16 cellular contexts compared by ENCODE assay signal in the genomic region with DNA sequence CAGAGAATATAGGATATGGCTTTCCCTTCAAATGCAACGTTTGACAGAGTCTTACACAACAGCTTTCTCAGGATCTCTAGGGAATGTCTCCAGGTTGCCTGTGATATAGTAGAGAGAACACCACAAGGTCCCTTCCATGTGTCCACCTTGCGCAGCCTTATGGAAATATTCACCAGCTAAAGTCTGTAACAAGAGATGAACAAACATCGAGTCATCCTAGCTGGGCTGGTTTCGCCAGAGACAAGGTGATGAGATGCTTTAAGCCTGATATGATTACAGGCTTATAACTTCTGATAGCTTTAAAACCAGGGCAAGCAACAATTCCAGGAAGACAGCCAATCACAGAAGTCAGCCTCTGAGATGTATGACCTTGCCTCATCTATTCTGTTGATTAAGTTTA.
DNase-seq lines count a peak whose midpoint lies in the region; ATAC-seq and TF ChIP-seq lines count a peak whose summit lies in the region.
"Had no signal": no experiment of that assay in that cellular context is flagged by ENCODE, and none has a peak within 500 bp of the region (broad histone marks: within the 10 kb centered on the region; RNA-seq: fewer than 3 reads in every experiment).

No MANE protein-coding gene starts in this region.

- no peaks in the 10 kb centered on the region for H3K79me2 ChIP-seq in mammary epithelial cell (ENCODE audit: insufficient read depth, low read length)

- no peak overlapping the region for H2AFZ ChIP-seq in mammary epithelial cell (ENCODE audit: low read depth, low read length)

- no peak overlapping the region for H3K4me2 ChIP-seq in mammary epithelial cell (ENCODE audit: insufficient read depth, low read depth, low read length)

- H3K4me1 ChIP-seq in mammary epithelial cell (ENCODE audit: insufficient read depth, low read length) = no peaks in the 10 kb centered on the region
- no peaks in the 10 kb centered on the region for H3K4me1 ChIP-seq in thyroid gland

- no peak for TF ChIP-seq POLR2A in thyroid gland (IDR thresholded peaks at IDR 0.05)

- intact Hi-C loops in mammary epithelial cell (cut with micrococcal nuclease) (no loop called here), thyroid gland (cut with DNase I) (no loop called here)

- dilution Hi-C loops in mammary epithelial cell (cut with HindIII; ENCODE audit: low sequenced_read_pairs) = no loop called here

- H3K36me3 ChIP-seq in mammary epithelial cell (ENCODE audit: insufficient read depth, low read length) (no peaks in the 10 kb centered on the region), thyroid gland (no peaks in the 10 kb centered on the region)

- H4K20me1 ChIP-seq in mammary epithelial cell (ENCODE audit: insufficient read depth, low read length) = no peaks in the 10 kb centered on the region

- no peaks in the 10 kb centered on the region for H3K27me3 ChIP-seq in mammary epithelial cell (ENCODE audit: insufficient read depth, low read length)
- no peaks in the 10 kb centered on the region for H3K27me3 ChIP-seq in thyroid gland

- ATAC-seq in HG03521 (IDR thresholded peaks at IDR 0.05; ENCODE audit: unreplicated experiment) = no peak

- WGBS in mammary epithelial cell (ENCODE audit: low coverage, missing lambda C conversion rate) = 75% methylated on average over 4 of the region's 4 CpGs
- 84 to 93% methylated on average over 4 of the region's 4 CpGs for WGBS in thyroid gland, 2 donors

- no TSS peak for BruUV-seq in mammary epithelial cell (replicated peaks; lab: Mats Ljungman, UMichigan)

- TF ChIP-seq CTCF in mammary epithelial cell (conservative IDR thresholded peaks at IDR 0.05 in 1 of 2, IDR thresholded peaks at IDR 0.05 in 1 of 2; ENCODE audit: extremely low read depth in 1 of 2, insufficient read depth in 1 of 2, low read depth in 1 of 2, low read length in 2 of 2) (no peak), thyroid gland (IDR thresholded peaks at IDR 0.05) (no peak)

- H3K4me3 ChIP-seq in mammary epithelial cell (replicated peaks in 1 of 3; ENCODE audit: insufficient read depth in 1 of 3, low read depth in 2 of 3, low read length in 3 of 3) = no peak overlapping the region
- no peak overlapping the region for H3K4me3 ChIP-seq in thyroid gland (replicated peaks in 1 of 3)

- in situ Hi-C loops in mammary epithelial cell (cut with MboI; ENCODE audit: low sequenced_read_pairs in 2 of 2) = no loop called here

- H3K27ac ChIP-seq in mammary epithelial cell (ENCODE audit: insufficient read depth, low read depth, low read length) = no peak overlapping the region
- no peak overlapping the region for H3K27ac ChIP-seq in thyroid gland
- H3K27ac ChIP-seq: 22Rv1 had no signal

- DNase-seq in NCI-H2196 (lab: John Stamatoyannopoulos, UW; ENCODE audit: unreplicated experiment) (peak; percentile 6), NCI-H2196 treated with DMSO at 0.1 percent for 48 hours (lab: John Stamatoyannopoulos, UW; ENCODE audit: unreplicated experiment) (no peak), NCI-H226 (peak; percentile 55), mammary epithelial cell (peak; percentile 70), kidney tubule cell (ENCODE audit: low spot score) (peak; percentile 40), 8988T (no peak), thyroid gland (no peak)
- DNase-seq: C1 segment of cervical spinal cord, GDM1, NCI-H146, NCI-H2081 treated with DMSO at 0.1 percent for 48 hours, NCI-H345, NCI-H69, SHP77 had no signal

- CTCF ChIA-PET in mammary epithelial cell (lab: Charles Lee; ENCODE audit: low non-redundant PET) = interaction anchor here (0.6 kb wide), 1 partner anchor 184 kb away, joined by 4 read pairs; no protein-coding TSS in a partner anchor

- no peak overlapping the region for H3K9ac ChIP-seq in mammary epithelial cell (ENCODE audit: insufficient read depth, low read length)

- H3K9me3 ChIP-seq in mammary epithelial cell (replicated peaks; ENCODE audit: insufficient read depth, low read length) (no peaks in the 10 kb centered on the region), thyroid gland (no peaks in the 10 kb centered on the region)

Comparison
In these comparisons a context has a peak if more than half of its experiments do, and no peak if none do; other contexts are left out.
1. DNase-seq: peak in NCI-H2196 (single experiment), NCI-H226 (single experiment), mammary epithelial cell (single experiment) and kidney tubule cell (single experiment); none in NCI-H2196 treated with DMSO at 0.1 percent for 48 hours (single experiment), 8988T (single experiment) and thyroid gland (0 of 2).